In the genomic region with DNA sequence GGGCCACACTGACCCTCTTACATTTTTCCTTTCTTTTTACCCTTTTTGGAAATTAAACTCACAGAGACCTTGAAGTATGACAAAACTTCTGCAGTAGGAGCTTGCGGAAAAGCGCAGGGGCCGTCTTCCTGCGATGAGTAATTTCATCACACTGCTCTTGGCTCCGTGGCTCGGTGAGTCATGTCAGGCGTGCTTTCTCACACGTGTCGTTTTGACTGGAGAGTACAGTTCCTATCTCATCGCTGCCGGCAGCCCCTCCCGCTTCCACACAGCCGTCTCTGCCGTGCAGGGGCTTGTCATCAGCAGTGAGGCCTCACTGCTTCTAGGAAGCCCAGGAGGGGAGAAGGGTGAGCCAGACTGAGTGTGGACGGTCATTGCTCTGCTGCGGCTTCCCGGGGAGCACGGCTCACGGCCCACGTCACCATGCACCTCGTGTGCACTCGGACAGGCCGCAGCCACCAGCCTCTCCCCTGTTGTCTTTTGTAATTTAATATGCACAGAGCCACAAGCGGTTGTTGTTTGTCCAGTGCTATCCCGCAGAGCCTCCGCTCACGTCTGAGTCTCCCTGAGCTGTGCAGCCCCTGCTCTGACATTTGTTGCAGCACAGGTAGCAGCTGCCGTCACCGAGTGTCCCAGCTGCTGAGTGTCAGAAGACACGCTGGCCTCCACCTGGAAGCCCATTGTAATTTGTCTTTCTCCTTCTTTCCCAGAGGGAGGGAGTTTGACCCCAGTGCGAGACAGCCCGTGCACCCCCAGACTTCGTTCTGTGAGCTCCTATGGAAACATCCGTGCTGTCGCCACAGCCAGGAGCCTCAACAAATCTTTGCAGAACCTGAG, we compare ENCODE assay signal across 8 cellular contexts.
DNase-seq lines count a peak whose midpoint lies in the region; ATAC-seq and TF ChIP-seq lines count a peak whose summit lies in the region.

No MANE protein-coding gene starts in this region.

- no peak overlapping the region for H2AK5ac ChIP-seq in H9 (ENCODE audit: insufficient read length, low read length)

- H4K5ac ChIP-seq in H9 (ENCODE audit: insufficient read length, low read depth, low read length), result no peak overlapping the region

- H2AFZ ChIP-seq in H9 (ENCODE audit: low read length), result no peak overlapping the region

- no peaks in the 10 kb centered on the region for H3K4me1 ChIP-seq in H9 (ENCODE audit: insufficient read depth, low read length)

- no peak overlapping the region; the same call in 1 of the 2 replicates for H3K14ac ChIP-seq in H9 (ENCODE audit: insufficient read depth, low read length)

- no CpG with 5 or more reads among the region's 35 CpGs for WGBS in H9 (ENCODE audit: extremely low coverage, insufficient read length, low lambda C conversion rate)

- H3K9me3 ChIP-seq in H9 (ENCODE audit: control insufficient read depth, low read depth, low read length), result no peaks in the 10 kb centered on the region

- no peak overlapping the region for H2BK20ac ChIP-seq in H9 (ENCODE audit: low read depth, low read length, poor library complexity, severe bottlenecking)

- no peak overlapping the region for H2BK12ac ChIP-seq in H9 (ENCODE audit: insufficient read length, low read depth, low read length)

- no peaks in the 10 kb centered on the region for H3K27me3 ChIP-seq in H9 (ENCODE audit: insufficient read depth, low read length)

- no peak overlapping the region for H3K4me3 ChIP-seq in skin epidermis

- no peaks in the 10 kb centered on the region for H3K79me2 ChIP-seq in H9 (ENCODE audit: insufficient read depth, low read length)

- peak overlapping the region in 1 of 3 experiments; percentile 65; a peak in 2 of 7 replicates for H3K27ac Mint-ChIP-seq in H9

- peak; percentile 90 for DNase-seq in SIG-M5 (lab: John Stamatoyannopoulos, UW)
- peak; percentile 63 for DNase-seq in activated gamma-delta T cell (lab: John Stamatoyannopoulos, UW)
- DNase-seq in glomerular endothelial cell (ENCODE audit: extremely low read depth, low read depth, low spot score), result peak; percentile 69
- DNase-seq in NCI-H345 (lab: John Stamatoyannopoulos, UW), result no peak
- no peak for DNase-seq in H9

- no peak overlapping the region for H2BK120ac ChIP-seq in H9 (ENCODE audit: low read depth, low read length, poor library complexity, severe bottlenecking)

- H3K9me3 Mint-ChIP-seq in H9, result no peaks in the 10 kb centered on the region

- ATAC-seq in GM18867 (IDR thresholded peaks at IDR 0.05; ENCODE audit: unreplicated experiment) (peak; percentile 66), HG03175 (IDR thresholded peaks at IDR 0.05; ENCODE audit: unreplicated experiment) (peak; percentile 70)

- no peak overlapping the region for H2BK15ac ChIP-seq in H9 (ENCODE audit: low read depth, low read length)

- no peak overlapping the region for H4K8ac ChIP-seq in H9 (replicated peaks; ENCODE audit: insufficient read length, low read depth, low read length)

- no peak overlapping the region for H3K4me3 Mint-ChIP-seq in H9

- no peaks in the 10 kb centered on the region for H3K79me1 ChIP-seq in H9 (ENCODE audit: insufficient read depth, low read depth, low read length, poor library complexity, severe bottlenecking)

- H4K20me1 ChIP-seq in H9 (ENCODE audit: control insufficient read depth, insufficient read depth, insufficient read length), result peaks cover 2% of the 10 kb centered on the region

- H2BK5ac ChIP-seq in H9 (ENCODE audit: insufficient read length, low read length), result no peak overlapping the region

- H3K9ac ChIP-seq in H9 (ENCODE audit: extremely low read depth, insufficient read length, low read length), result no peak overlapping the region

- no peak overlapping the region for H3K4ac ChIP-seq in H9 (ENCODE audit: low read depth, low read length)

- peaks cover 10 to 30% (median 21%) of the 10 kb centered on the region in 3 experiments; a peak in 6 of 7 replicates for H3K36me3 Mint-ChIP-seq in H9 (ENCODE audit: insufficient read depth in 1 of 3, low read depth in 3 of 3)

- no peak overlapping the region for H3K18ac ChIP-seq in H9 (ENCODE audit: insufficient read length, low read depth, low read length)

- H3K23me2 ChIP-seq in H9 (ENCODE audit: insufficient read length, low read depth, low read length, poor library complexity, severe bottlenecking), result no peaks in the 10 kb centered on the region

- no peak overlapping the region for H3K23ac ChIP-seq in H9 (ENCODE audit: insufficient read length, low read depth, low read length)

- H3K56ac ChIP-seq in H9 (ENCODE audit: insufficient read length, low read depth, low read length), result no peak overlapping the region

- H3K27ac ChIP-seq in skin epidermis (peak overlapping the region in 20 of 21 experiments; percentile 65 to 95 (median 84)), H9 (ENCODE audit: insufficient read length, low read depth, low read length) (no peak overlapping the region)

- TF ChIP-seq CTCF in H9 (conservative IDR thresholded peaks at IDR 0.05), result no peak

- no peak overlapping the region for H4K91ac ChIP-seq in H9 (ENCODE audit: insufficient read length, low read depth, low read length)

- no peak overlapping the region for H3K4me2 ChIP-seq in H9 (ENCODE audit: insufficient read depth, insufficient read length, low read length)

- no peaks in the 10 kb centered on the region; a peak in 1 of 4 replicates for H3K4me1 Mint-ChIP-seq in H9

- H3K27me3 Mint-ChIP-seq in H9 (ENCODE audit: low read depth), result no peaks in the 10 kb centered on the region

- no peak overlapping the region for H3T11ph ChIP-seq in H9 (ENCODE audit: low read length)

Comparison
In these comparisons a context has a peak if more than half of its experiments do, and no peak if none do; other contexts are left out.
1. DNase-seq: peak in SIG-M5 (single experiment), activated gamma-delta T cell (single experiment) and glomerular endothelial cell (single experiment); none in NCI-H345 (single experiment) and H9 (single experiment).